Comparison of ENCODE assay signal across 12 cellular contexts in genomic region chr5:59186623-59187022, GRCh38.
"Had no signal": no experiment of that assay in that cellular context is flagged by ENCODE, and none has a peak within 500 bp of the region (broad histone marks: within the 10 kb centered on the region; RNA-seq: fewer than 3 reads in every experiment).

No MANE protein-coding gene starts in this region.

- H3K9me3 ChIP-seq: breast epithelium, esophagus squamous epithelium, left lung had no signal

- H3K27me3 Mint-ChIP-seq: type B pancreatic cell had no signal

- H3K36me3 Mint-ChIP-seq: stimulated activated effector memory CD8-positive, alpha-beta T cell treated with anti-CD3 and anti-CD28 coated beads, Interleukin-12 subunit alpha, Interleukin-12 subunit beta, amount 100 ng/mL, for 72 hours; type B pancreatic cell had no signal

- ATAC-seq: foreskin keratinocyte; left lung; stimulated activated effector memory CD8-positive, alpha-beta T cell treated with anti-CD3 and anti-CD28 coated beads, Interleukin-12 subunit alpha, Interleukin-12 subunit beta, amount 100 ng/mL, for 72 hours; T-helper 17 cell had no signal

- H3K9me3 Mint-ChIP-seq: stimulated activated effector memory CD8-positive, alpha-beta T cell treated with anti-CD3 and anti-CD28 coated beads, Interleukin-12 subunit alpha, Interleukin-12 subunit beta, amount 100 ng/mL, for 72 hours; type B pancreatic cell had no signal

- H3K4me3 Mint-ChIP-seq: stimulated activated effector memory CD8-positive, alpha-beta T cell treated with anti-CD3 and anti-CD28 coated beads, Interleukin-12 subunit alpha, Interleukin-12 subunit beta, amount 100 ng/mL, for 72 hours; T-helper 17 cell; type B pancreatic cell had no signal

- H3K36me3 ChIP-seq: breast epithelium, esophagus squamous epithelium, left lung had no signal

- H3K27me3 ChIP-seq: breast epithelium, esophagus squamous epithelium, foreskin keratinocyte, left lung had no signal

- DNase-seq: activated CD4-positive, CD25-positive, alpha-beta regulatory T cell; activated naive CD4-positive, alpha-beta T cell treated with anti-CD3 and anti-CD28 coated beads, Interleukin-2, amount 50 U/mL, for 16 hours; amygdala; esophagus squamous epithelium; foreskin keratinocyte; head of caudate nucleus; left lung; mesendoderm; T-helper 17 cell had no signal

- H3K4me3 ChIP-seq: breast epithelium, esophagus squamous epithelium, left lung had no signal

- H3K4me1 ChIP-seq: breast epithelium, foreskin keratinocyte had no signal

- H3K27ac Mint-ChIP-seq: stimulated activated effector memory CD8-positive, alpha-beta T cell treated with anti-CD3 and anti-CD28 coated beads, Interleukin-12 subunit alpha, Interleukin-12 subunit beta, amount 100 ng/mL, for 72 hours; T-helper 17 cell; type B pancreatic cell had no signal

- H3K27ac ChIP-seq: breast epithelium, esophagus squamous epithelium, foreskin keratinocyte, left lung had no signal
